In genomic region chr13:98468929-98469328, GRCh38 we compare ENCODE assay signal across 15 cellular contexts.
DNase-seq lines count a peak whose midpoint lies in the region; ATAC-seq and TF ChIP-seq lines count a peak whose summit lies in the region.
"Had no signal": no experiment of that assay in that cellular context is flagged by ENCODE, and none has a peak within 500 bp of the region (broad histone marks: within the 10 kb centered on the region; RNA-seq: fewer than 3 reads in every experiment).

No MANE protein-coding gene starts in this region.

- H3K27me3 Mint-ChIP-seq in T-cell (no peaks in the 10 kb centered on the region), endothelial cell (ENCODE audit: unreplicated experiment) (peaks cover 10% of the 10 kb centered on the region)

- POLR2A ChIA-PET in T-cell (lab: Charles Lee), result no interaction called here

- intact Hi-C loops in sciatic nerve (cut with DNase I) (loop anchor here (10.0 kb wide), 1 partner anchor 106 kb away; the partner anchor contains the start of gene STK24), head of caudate nucleus (cut with DNase I) (no loop called here)

- peak; percentile 46 for DNase-seq in activated effector memory CD4-positive, alpha-beta T cell treated with anti-CD3 and anti-CD28 coated beads, Interleukin-2, amount 50 U/mL, for 16 hours
- no peak for DNase-seq in activated effector memory CD4-positive, alpha-beta T cell treated with Interleukin-2 at 50 U/mL for 16 hours
- DNase-seq in T-cell (no peak), endothelial cell (ENCODE audit: low spot score) (no peak), sciatic nerve (ENCODE audit: low spot score) (peak; percentile 43), head of caudate nucleus (no peak), caudate nucleus (lab: John Stamatoyannopoulos, UW) (no peak), NCI-H345 (lab: John Stamatoyannopoulos, UW) (no peak)
- DNase-seq: DND-41, GM23248, HCEC 1CT, NCI-H187, NCI-H774 had no signal

- H3K27ac Mint-ChIP-seq in T-cell (peak overlapping the region; percentile 44 to 69), endothelial cell (ENCODE audit: unreplicated experiment) (no peak overlapping the region)

- ATAC-seq in T-cell (replicated peaks in 1 of 4), result no peak
- ATAC-seq in sciatic nerve, result no peak
- ATAC-seq: K562 had no signal

- no peak overlapping the region for H3K27ac ChIP-seq in caudate nucleus (ENCODE audit: low read depth, low read length)
- H3K27ac ChIP-seq: GM23248, RWPE1 had no signal

- H3K4me1 Mint-ChIP-seq in T-cell, result peaks cover 26 to 36% (median 27%) of the 10 kb centered on the region in 3 donors
- H3K4me1 Mint-ChIP-seq in endothelial cell (ENCODE audit: unreplicated experiment), result peaks cover 12% of the 10 kb centered on the region

- H3K36me3 Mint-ChIP-seq in T-cell, result peaks cover 48% of the 10 kb centered on the region
- peaks cover 42% of the 10 kb centered on the region for H3K36me3 Mint-ChIP-seq in endothelial cell (ENCODE audit: low read depth, unreplicated experiment)

- H3K9me3 Mint-ChIP-seq in T-cell, result no peaks in the 10 kb centered on the region
- H3K9me3 Mint-ChIP-seq in endothelial cell (ENCODE audit: unreplicated experiment), result no peaks in the 10 kb centered on the region

- CTCF ChIA-PET in T-cell (lab: Charles Lee), result interaction anchor here in 1 of 2 donors (0.7 kb wide), 1 partner anchor 196 kb away, joined by 4 read pairs; no protein-coding TSS in a partner anchor

- TF ChIP-seq CTCF in endothelial cell (IDR thresholded peaks at IDR 0.05; ENCODE audit: unreplicated experiment), result no peak

- H3K4me3 Mint-ChIP-seq in T-cell, result no peak overlapping the region
- H3K4me3 Mint-ChIP-seq in endothelial cell (ENCODE audit: unreplicated experiment), result peak overlapping the region; percentile 28

Comparison
In these comparisons a context has a peak if more than half of its experiments do, and no peak if none do; other contexts are left out.
1. DNase-seq: peak in activated effector memory CD4-positive, alpha-beta T cell treated with anti-CD3 and anti-CD28 coated beads, Interleukin-2, amount 50 U/mL, for 16 hours (single experiment) and sciatic nerve (single experiment); none in activated effector memory CD4-positive, alpha-beta T cell treated with Interleukin-2 at 50 U/mL for 16 hours (single experiment), T-cell (0 of 34), endothelial cell (single experiment), head of caudate nucleus (0 of 42), caudate nucleus (0 of 61) and NCI-H345 (single experiment).